Comparison of ENCODE assay signal across 8 cellular contexts in the genomic region with DNA sequence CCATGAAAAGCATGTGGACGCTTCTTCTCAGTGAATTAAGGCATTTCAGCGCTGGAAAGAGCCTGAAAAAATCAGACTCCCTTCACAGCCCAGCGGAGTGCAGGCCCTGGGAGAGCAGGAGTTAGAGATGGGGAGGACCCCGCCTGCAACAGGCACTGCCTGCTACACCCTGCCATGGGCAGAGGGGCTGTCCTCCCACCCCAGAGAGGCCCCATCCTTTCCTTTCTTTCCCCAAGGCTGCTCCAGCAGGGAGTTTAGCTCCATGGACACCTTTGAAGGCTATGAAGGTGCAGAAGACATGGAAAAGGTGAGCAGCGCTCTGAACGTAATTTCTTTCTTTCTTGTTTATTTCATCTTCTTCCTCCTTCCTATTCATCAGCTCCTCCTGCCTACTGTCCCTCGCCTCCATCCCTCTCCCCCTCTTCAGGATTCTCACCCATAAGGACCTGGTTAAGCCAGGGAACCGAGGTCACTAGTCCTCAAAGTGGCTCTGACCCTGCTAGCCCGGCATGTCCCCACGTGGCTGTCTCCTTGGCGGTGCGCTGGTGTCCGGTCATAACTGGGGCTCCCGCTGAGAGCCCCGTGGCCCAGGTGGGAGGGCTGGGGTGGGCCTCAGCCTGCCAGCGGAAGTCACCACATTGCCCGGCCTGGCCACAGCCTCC. TPM values are rescaled to one million over a fixed set of nuclear protein-coding genes. Genes with fewer than 3 reads are reported as not detected.
DNase-seq lines count a peak whose midpoint lies in the region; ATAC-seq and TF ChIP-seq lines count a peak whose summit lies in the region.

No MANE protein-coding gene starts in this region.

- ATAC-seq in left cardiac atrium, result peak; percentile 17 to 28
- ATAC-seq in HG03439 (IDR thresholded peaks at IDR 0.05; ENCODE audit: unreplicated experiment), result no peak
- no peak for ATAC-seq in GM18502 (IDR thresholded peaks at IDR 0.05; ENCODE audit: poor library complexity, unreplicated experiment)

- H3K27ac ChIP-seq in spleen, result no peak overlapping the region

- H3K36me3 ChIP-seq in spleen, result no peaks in the 10 kb centered on the region

- 13 to 17% (median 15%) methylated on average over 16 to 17 of the region's 17 CpGs for WGBS in spleen, 5 donors

- H3K27me3 ChIP-seq in spleen (replicated peaks in 1 of 7), result peaks cover 3 to 83% (median 55%) of the 10 kb centered on the region in 7 donors

- no peak for TF ChIP-seq POLR2A in spleen (IDR thresholded peaks at IDR 0.05)

- intact Hi-C loops in left cardiac atrium (cut with DNase I) (no loop called here), spleen (cut with DNase I; ENCODE audit: low total_unique reads) (no loop called here)

- peaks cover 14 to 47% (median 26%) of the 10 kb centered on the region in 6 donors for H3K4me1 ChIP-seq in spleen

- peak overlapping the region in 7 of 8 donors; percentile 54 to 80 (median 65) for H3K4me3 ChIP-seq in spleen

- no peaks in the 10 kb centered on the region for H3K9me3 ChIP-seq in spleen

- DNase-seq in NCI-H146 (lab: John Stamatoyannopoulos, UW), result peak; percentile 67
- no peak for DNase-seq in NCI-H146 treated with DMSO at 0.1 percent for 48 hours (lab: John Stamatoyannopoulos, UW; ENCODE audit: unreplicated experiment)
- DNase-seq in activated CD8-positive, alpha-beta memory T cell treated with anti-CD3 and anti-CD28 coated beads, Interleukin-2, amount 50 U/mL, for 4 hours, result peak; percentile 20
- DNase-seq in left cardiac atrium, result no peak
- DNase-seq in spleen, result peak; percentile 81
- DNase-seq in NAMALWA (ENCODE audit: low spot score), result no peak

- TF ChIP-seq CTCF in spleen (IDR thresholded peaks at IDR 0.05 in 8 of 11, conservative IDR thresholded peaks at IDR 0.05 in 3 of 11), result no peak

RNA-seq across cellular contexts. Expression of gene ADIPOQ, which starts 16.1 kb away (rescaled TPM):
- total RNA-seq in left cardiac atrium (100 to 1,000 TPM; 125 to 192 TPM), spleen (under 1 TPM in 1 of 7 donors, not detected in 6; 0.17 TPM)
- polyA plus RNA-seq in spleen, result under 1 TPM in 2 of 3 donors, not detected in 1; 0.11 to 0.12 TPM

RNA-seq across cellular contexts. Expression of gene RFC4, which starts 20.2 kb away (rescaled TPM):
- total RNA-seq in left cardiac atrium (10 to 100 TPM in 1 of 2 donors, 1 to 10 TPM in 1; 9.6 to 12.0 TPM), spleen (10 to 100 TPM; 14.4 to 22.0 (median 18.3) TPM)
- polyA plus RNA-seq in spleen, result 10 to 100 TPM; 17.5 to 27.2 (median 23.9) TPM

RNA-seq across cellular contexts. Expression of gene EIF4A2, which starts 43.1 kb away (rescaled TPM):
- total RNA-seq in left cardiac atrium (100 to 1,000 TPM; 260 to 342 TPM), spleen (100 to 1,000 TPM; 255 to 512 (median 355) TPM)
- polyA plus RNA-seq in spleen, result 100 to 1,000 TPM; 354 to 397 (median 381) TPM

Comparison
In these comparisons a context has a peak if more than half of its experiments do, and no peak if none do; other contexts are left out.
1. DNase-seq: peak in NCI-H146 (single experiment), activated CD8-positive, alpha-beta memory T cell treated with anti-CD3 and anti-CD28 coated beads, Interleukin-2, amount 50 U/mL, for 4 hours (single experiment) and spleen (single experiment); none in NCI-H146 treated with DMSO at 0.1 percent for 48 hours (single experiment), left cardiac atrium (single experiment) and NAMALWA (single experiment).
2. ATAC-seq: peak in left cardiac atrium (2 of 2); none in HG03439 (single experiment) and GM18502 (single experiment).
3. RNA of gene ADIPOQ, which starts 16.1 kb away (total RNA-seq): 125 to 192 TPM in left cardiac atrium; 0.17 TPM in spleen; every median in the first group is over 100 times any median in the second.